9 cellular contexts compared by ENCODE assay signal in the genomic region with DNA sequence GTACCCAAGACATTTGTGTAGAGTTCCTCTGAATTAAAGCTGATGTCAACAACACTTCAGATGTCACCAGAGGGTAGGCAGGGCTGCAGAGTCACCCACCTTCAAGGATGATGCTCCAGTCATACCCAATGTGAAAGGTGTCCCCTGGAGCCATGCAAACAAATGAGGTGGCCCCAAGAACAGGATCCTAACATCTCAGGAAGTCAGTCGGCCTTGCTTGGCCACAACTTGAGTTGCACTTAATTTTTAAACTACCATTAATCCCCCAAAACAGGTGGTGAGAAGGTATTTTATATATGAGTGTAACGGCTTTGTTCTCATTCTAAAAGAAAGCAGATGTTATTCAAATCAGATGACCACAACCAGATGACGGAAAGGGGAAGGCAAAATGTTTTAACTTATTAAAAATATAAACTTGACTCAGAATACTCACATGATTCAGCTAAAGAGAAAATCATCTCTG. TPM values are rescaled to one million over a fixed set of nuclear protein-coding genes. Genes with fewer than 3 reads are reported as not detected.
DNase-seq lines count a peak whose midpoint lies in the region; ATAC-seq, FAIRE-seq and TF ChIP-seq lines count a peak whose summit lies in the region.
"Had no signal": no experiment of that assay in that cellular context is flagged by ENCODE, and none has a peak within 500 bp of the region (broad histone marks: within the 10 kb centered on the region; RNA-seq: fewer than 3 reads in every experiment).

No MANE protein-coding gene starts in this region.

- ATAC-seq in GM19468 (IDR thresholded peaks at IDR 0.05; ENCODE audit: extremely low read depth, unreplicated experiment) (peak; percentile 43), HG03378 (IDR thresholded peaks at IDR 0.05; ENCODE audit: unreplicated experiment) (peak; percentile 63)
- ATAC-seq in activated naive CD4-positive, alpha-beta T cell treated with anti-CD3 and anti-CD28 coated beads, Interleukin-2, amount 50 U/mL, for 72 hours = peak; percentile 56 to 71

- TF ChIP-seq POLR2A in GM12892 (IDR thresholded peaks at IDR 0.05; ENCODE audit: low read depth, low read length) (no peak), thyroid gland (IDR thresholded peaks at IDR 0.05) (no peak)

- no peak overlapping the region for H3K4me3 ChIP-seq in thyroid gland (replicated peaks in 1 of 3)
- no peak overlapping the region for H3K4me3 ChIP-seq in coronary artery

- H3K36me3 ChIP-seq in thyroid gland = no peaks in the 10 kb centered on the region

- peaks cover 0 to 17% of the 10 kb centered on the region in 2 donors for H3K4me1 ChIP-seq in thyroid gland

- H3K27ac ChIP-seq in thyroid gland = no peak overlapping the region
- no peak overlapping the region for H3K27ac ChIP-seq in coronary artery

- H3K27ac Mint-ChIP-seq in activated naive CD4-positive, alpha-beta T cell treated with anti-CD3 and anti-CD28 coated beads, Interleukin-2, amount 50 U/mL, for 72 hours = peak overlapping the region; percentile 98 to 99

- peaks cover 9 to 10% of the 10 kb centered on the region in 2 donors for H3K9me3 Mint-ChIP-seq in activated naive CD4-positive, alpha-beta T cell treated with anti-CD3 and anti-CD28 coated beads, Interleukin-2, amount 50 U/mL, for 72 hours

- FAIRE-seq in GM12892 (lab: Jason Lieb, UNC) = peak; percentile 83

- intact Hi-C loops in thyroid gland (cut with DNase I) = no loop called here

- DNase-seq in GM12892 (ENCODE audit: insufficient read length) (no peak), OCI-M2 (lab: John Stamatoyannopoulos, UW; ENCODE audit: unreplicated experiment) (no peak), thyroid gland (no peak), coronary artery (ENCODE audit: low spot score) (no peak), NCI-H510A treated with DMSO at 0.1 percent for 48 hours (lab: John Stamatoyannopoulos, UW) (no peak)
- DNase-seq in activated naive CD4-positive, alpha-beta T cell treated with anti-CD3 and anti-CD28 coated beads, Interleukin-2, amount 50 U/mL, for 72 hours (ENCODE audit: low spot score in 2 of 2) = no peak
- DNase-seq: occipital lobe had no signal

- peaks cover 16 to 28% of the 10 kb centered on the region in 2 donors for H3K36me3 Mint-ChIP-seq in activated naive CD4-positive, alpha-beta T cell treated with anti-CD3 and anti-CD28 coated beads, Interleukin-2, amount 50 U/mL, for 72 hours

- H3K27me3 ChIP-seq in thyroid gland = no peaks in the 10 kb centered on the region

- no peaks in the 10 kb centered on the region for H3K9me3 ChIP-seq in thyroid gland

- 87 to 94% methylated on average over 3 of the region's 3 CpGs for WGBS in thyroid gland, 2 donors

- no peak for TF ChIP-seq CTCF in thyroid gland (IDR thresholded peaks at IDR 0.05)
- TF ChIP-seq CTCF in coronary artery (IDR thresholded peaks at IDR 0.05) = no peak

RNA-seq across cellular contexts. Expression of a gene that starts 21.1 kb away (rescaled TPM):
- 7.5 TPM for polyA plus RNA-seq in GM12892 (2012; ENCODE audit: missing spikeins)
- total RNA-seq in activated naive CD4-positive, alpha-beta T cell treated with anti-CD3 and anti-CD28 coated beads, Interleukin-2, amount 50 U/mL, for 72 hours = 100 to 1,000 TPM; 121 to 169 TPM
- 10 to 100 TPM; 36.2 to 52.8 (median 43.4) TPM for total RNA-seq in thyroid gland

RNA-seq across cellular contexts. Expression of a gene that starts 40.4 kb away (rescaled TPM):
- polyA plus RNA-seq in GM12892 (2012; ENCODE audit: missing spikeins) = 13.7 TPM
- 100 to 1,000 TPM in 1 of 2 donors, 10 to 100 TPM in 1; 51.3 to 102 TPM for total RNA-seq in activated naive CD4-positive, alpha-beta T cell treated with anti-CD3 and anti-CD28 coated beads, Interleukin-2, amount 50 U/mL, for 72 hours
- 10 to 100 TPM; 10.4 to 16.5 (median 15.3) TPM for total RNA-seq in thyroid gland
